9 cellular contexts compared by ENCODE assay signal in genomic region chr11:94519478-94520084, GRCh38. TPM values are rescaled to one million over a fixed set of nuclear protein-coding genes. Genes with fewer than 3 reads are reported as not detected.
DNase-seq lines count a peak whose midpoint lies in the region; ATAC-seq, FAIRE-seq and TF ChIP-seq lines count a peak whose summit lies in the region.
"Had no signal": no experiment of that assay in that cellular context is flagged by ENCODE, and none has a peak within 500 bp of the region (broad histone marks: within the 10 kb centered on the region; RNA-seq: fewer than 3 reads in every experiment).

No MANE protein-coding gene starts in this region.

- FAIRE-seq in colon (lab: Jason Lieb, UNC), result peak; percentile 58

- H3K27ac Mint-ChIP-seq in naive B cell, result no peak overlapping the region
- no peak overlapping the region for H3K27ac Mint-ChIP-seq in activated CD4-positive, alpha-beta memory T cell treated with anti-CD3 and anti-CD28 coated beads, Interleukin-2, amount 10 ng/mL, durations not matched to agents 7 days and 5 days
- H3K27ac Mint-ChIP-seq: memory B cell had no signal

- H3K4me2 ChIP-seq in DND-41 (ENCODE audit: insufficient read depth, low read length) (no peak overlapping the region), GM23248 (ENCODE audit: unreplicated experiment) (no peak overlapping the region)

- no peak for DNase-seq in DND-41
- DNase-seq in GM23248, result peak; percentile 69
- peak; percentile 9 for DNase-seq in NCI-H774 (lab: John Stamatoyannopoulos, UW)
- DNase-seq in naive B cell, result peak; percentile 15
- DNase-seq in activated CD4-positive, alpha-beta memory T cell treated with anti-CD3 and anti-CD28 coated beads, Interleukin-2, amount 10 ng/mL, durations not matched to agents 7 days and 5 days, result no peak
- DNase-seq in SHP77 treated with DMSO at 0.1 percent for 48 hours (lab: John Stamatoyannopoulos, UW), result no peak

- H3K79me2 ChIP-seq in DND-41 (ENCODE audit: insufficient read depth, low read length) (no peaks in the 10 kb centered on the region), GM23248 (ENCODE audit: insufficient read depth) (no peaks in the 10 kb centered on the region)

- no peak for ATAC-seq in DND-41 (ENCODE audit: insufficient read depth, low read depth)
- peak in 1 of 2 donors; percentile 40 for ATAC-seq in naive B cell (ENCODE audit: low read depth in 2 of 2)
- ATAC-seq in HG02623 (IDR thresholded peaks at IDR 0.05; ENCODE audit: unreplicated experiment), result no peak

- no peaks in the 10 kb centered on the region for H3F3A ChIP-seq in GM23248 (ENCODE audit: insufficient read depth)

- 3 to 5% methylated on average over 5 of the region's 5 CpGs for WGBS in GM23248 (ENCODE audit: low coverage in 1 of 2, low lambda C conversion rate in 2 of 2, missing lambda C conversion rate in 2 of 2), 2 experiments

- peaks cover 17 to 19% (median 18%) of the 10 kb centered on the region in 3 donors for H3K27me3 Mint-ChIP-seq in naive B cell
- peaks cover 20% of the 10 kb centered on the region for H3K27me3 Mint-ChIP-seq in activated CD4-positive, alpha-beta memory T cell treated with anti-CD3 and anti-CD28 coated beads, Interleukin-2, amount 10 ng/mL, durations not matched to agents 7 days and 5 days

- in situ Hi-C loops in GM23248 (cut with MboI), result no loop called here

- H3K36me3 Mint-ChIP-seq in naive B cell, result no peaks in the 10 kb centered on the region
- no peaks in the 10 kb centered on the region for H3K36me3 Mint-ChIP-seq in activated CD4-positive, alpha-beta memory T cell treated with anti-CD3 and anti-CD28 coated beads, Interleukin-2, amount 10 ng/mL, durations not matched to agents 7 days and 5 days (ENCODE audit: low read depth)
- H3K36me3 Mint-ChIP-seq: memory B cell had no signal

- no peaks in the 10 kb centered on the region for H3K9me3 Mint-ChIP-seq in naive B cell
- H3K9me3 Mint-ChIP-seq in activated CD4-positive, alpha-beta memory T cell treated with anti-CD3 and anti-CD28 coated beads, Interleukin-2, amount 10 ng/mL, durations not matched to agents 7 days and 5 days, result no peaks in the 10 kb centered on the region
- H3K9me3 Mint-ChIP-seq: memory B cell had no signal

- TF ChIP-seq CTCF in DND-41 (IDR thresholded peaks at IDR 0.05; ENCODE audit: borderline replicate concordance, extremely low read depth, low read length, poor library complexity, severe bottlenecking), result peak; percentile 71

- H4K20me1 ChIP-seq in DND-41 (ENCODE audit: insufficient read depth, low read length) (no peaks in the 10 kb centered on the region), GM23248 (ENCODE audit: insufficient read depth) (no peaks in the 10 kb centered on the region)

- H3K4me3 ChIP-seq in DND-41 (ENCODE audit: low read depth in 1 of 2, low read length in 2 of 2) (no peak overlapping the region), GM23248 (no peak overlapping the region)

- no peaks in the 10 kb centered on the region for H3K4me1 ChIP-seq in DND-41 (ENCODE audit: insufficient read depth, low read length)
- no peaks in the 10 kb centered on the region for H3K4me1 ChIP-seq in GM23248 (ENCODE audit: insufficient read depth)

- no peaks in the 10 kb centered on the region for H3K4me1 Mint-ChIP-seq in naive B cell
- H3K4me1 Mint-ChIP-seq in activated CD4-positive, alpha-beta memory T cell treated with anti-CD3 and anti-CD28 coated beads, Interleukin-2, amount 10 ng/mL, durations not matched to agents 7 days and 5 days, result no peaks in the 10 kb centered on the region
- H3K4me1 Mint-ChIP-seq: memory B cell had no signal

- H3K27me3 ChIP-seq in DND-41 (ENCODE audit: insufficient read depth, low read length, poor library complexity) (peaks cover 8% of the 10 kb centered on the region), GM23248 (replicated peaks; ENCODE audit: insufficient read depth) (no peaks in the 10 kb centered on the region)

- H3K9ac ChIP-seq in DND-41 (ENCODE audit: low read depth, low read length), result no peak overlapping the region
- no peak overlapping the region for H3K9ac ChIP-seq in GM23248

- H2AFZ ChIP-seq in DND-41 (ENCODE audit: low read depth, low read length) (no peak overlapping the region), GM23248 (peak overlapping the region; percentile 70)

- POLR2A ChIA-PET in activated CD4-positive, alpha-beta memory T cell treated with anti-CD3 and anti-CD28 coated beads, Interleukin-2, amount 10 ng/mL, durations not matched to agents 7 days and 5 days (lab: Charles Lee), result no interaction called here

- H3K27ac ChIP-seq in DND-41 (ENCODE audit: low read length), result no peak overlapping the region
- H3K27ac ChIP-seq in GM23248, result no peak overlapping the region

- H3K9me3 ChIP-seq in DND-41 (ENCODE audit: insufficient read depth, low read length, severe bottlenecking) (no peaks in the 10 kb centered on the region), GM23248 (ENCODE audit: low read depth) (no peaks in the 10 kb centered on the region)

- no peaks in the 10 kb centered on the region for H3K9me2 ChIP-seq in GM23248 (ENCODE audit: insufficient read depth)

- no peak overlapping the region for H3K4me3 Mint-ChIP-seq in naive B cell
- H3K4me3 Mint-ChIP-seq in activated CD4-positive, alpha-beta memory T cell treated with anti-CD3 and anti-CD28 coated beads, Interleukin-2, amount 10 ng/mL, durations not matched to agents 7 days and 5 days, result no peak overlapping the region
- H3K4me3 Mint-ChIP-seq: memory B cell had no signal

- CTCF ChIA-PET in activated CD4-positive, alpha-beta memory T cell treated with anti-CD3 and anti-CD28 coated beads, Interleukin-2, amount 10 ng/mL, durations not matched to agents 7 days and 5 days (lab: Charles Lee), result interaction anchor here (0.8 to 1.5 kb wide), 5 partner anchors 9 to 84 kb away, joined by 3 to 6 read pairs (median 3); no protein-coding TSS in a partner anchor

- H3K36me3 ChIP-seq in DND-41 (ENCODE audit: insufficient read depth, low read length) (no peaks in the 10 kb centered on the region), GM23248 (ENCODE audit: low read depth) (no peaks in the 10 kb centered on the region)

RNA-seq across cellular contexts. Expression of gene C11orf97, which starts 7.3 kb away (rescaled TPM):
- total RNA-seq in GM23248 (2014; rRNA removed; shearing (Covaris generic)), result not detected in 2 replicates
- polyA plus RNA-seq in GM23248 (2016; fragmentation: Nextera tagmentation; extraction: Ambion mirVana) (not detected in 2 replicates), naive B cell (ENCODE audit: low read depth in 6 of 6) (not detected)
- total RNA-seq in activated CD4-positive, alpha-beta memory T cell treated with anti-CD3 and anti-CD28 coated beads, Interleukin-2, amount 10 ng/mL, durations not matched to agents 7 days and 5 days, result not detected

RNA-seq across cellular contexts. Expression of gene FUT4, which starts 24.1 kb away (rescaled TPM):
- 4.2 and 7.9 TPM in 2 replicates for total RNA-seq in GM23248 (2014; rRNA removed; shearing (Covaris generic))
- polyA plus RNA-seq in GM23248 (2016; fragmentation: Nextera tagmentation; extraction: Ambion mirVana), result 2.0 and 2.3 TPM in 2 replicates
- 1 to 10 TPM in 3 of 6 donors, under 1 TPM in 3; 0.06 to 1.2 (median 1.00) TPM for polyA plus RNA-seq in naive B cell (ENCODE audit: low read depth in 6 of 6)
- 1 to 10 TPM; 6.1 to 6.2 TPM for total RNA-seq in activated CD4-positive, alpha-beta memory T cell treated with anti-CD3 and anti-CD28 coated beads, Interleukin-2, amount 10 ng/mL, durations not matched to agents 7 days and 5 days

RNA-seq across cellular contexts. Expression of gene ANKRD49, which starts 25.8 kb away (rescaled TPM):
- 18.6 and 37.2 TPM in 2 replicates for total RNA-seq in GM23248 (2014; rRNA removed; shearing (Covaris generic))
- 13.9 and 14.1 TPM in 2 replicates for polyA plus RNA-seq in GM23248 (2016; fragmentation: Nextera tagmentation; extraction: Ambion mirVana)
- polyA plus RNA-seq in naive B cell (ENCODE audit: low read depth in 6 of 6), result 10 to 100 TPM; 36.1 to 64.2 (median 51.3) TPM
- 10 to 100 TPM; 26.9 to 27.0 TPM for total RNA-seq in activated CD4-positive, alpha-beta memory T cell treated with anti-CD3 and anti-CD28 coated beads, Interleukin-2, amount 10 ng/mL, durations not matched to agents 7 days and 5 days

RNA-seq across cellular contexts. Expression of gene MRE11, which starts 25.9 kb away (rescaled TPM):
- total RNA-seq in GM23248 (2014; rRNA removed; shearing (Covaris generic)), result 8.5 and 15.6 TPM in 2 replicates
- 10.6 and 10.7 TPM in 2 replicates for polyA plus RNA-seq in GM23248 (2016; fragmentation: Nextera tagmentation; extraction: Ambion mirVana)
- 10 to 100 TPM in 5 of 6 donors, 1 to 10 TPM in 1; 9.7 to 19.5 (median 14.9) TPM for polyA plus RNA-seq in naive B cell (ENCODE audit: low read depth in 6 of 6)
- total RNA-seq in activated CD4-positive, alpha-beta memory T cell treated with anti-CD3 and anti-CD28 coated beads, Interleukin-2, amount 10 ng/mL, durations not matched to agents 7 days and 5 days, result 10 to 100 TPM; 35.7 to 37.0 TPM

RNA-seq across cellular contexts. Expression of gene PIWIL4, which starts 47.6 kb away (rescaled TPM):
- 1.2 and 2.8 TPM in 2 replicates for total RNA-seq in GM23248 (2014; rRNA removed; shearing (Covaris generic))
- polyA plus RNA-seq in GM23248 (2016; fragmentation: Nextera tagmentation; extraction: Ambion mirVana), result 1.1 and 1.4 TPM in 2 replicates
- under 1 TPM in 4 of 6 donors, not detected in 2; 0.33 to 0.89 (median 0.59) TPM for polyA plus RNA-seq in naive B cell (ENCODE audit: low read depth in 6 of 6)
- 1 to 10 TPM in 1 of 2 experiments, under 1 TPM in 1; 0.60 to 1.1 TPM for total RNA-seq in activated CD4-positive, alpha-beta memory T cell treated with anti-CD3 and anti-CD28 coated beads, Interleukin-2, amount 10 ng/mL, durations not matched to agents 7 days and 5 days

Comparison
In these comparisons a context has a peak if more than half of its experiments do, and no peak if none do; other contexts are left out.
1. DNase-seq: peak in GM23248 (single experiment), NCI-H774 (single experiment) and naive B cell (single experiment); none in DND-41 (single experiment), activated CD4-positive, alpha-beta memory T cell treated with anti-CD3 and anti-CD28 coated beads, Interleukin-2, amount 10 ng/mL, durations not matched to agents 7 days and 5 days (single experiment) and SHP77 treated with DMSO at 0.1 percent for 48 hours (single experiment).